24 cellular contexts compared by ENCODE assay signal in genomic region chr16:17510532-17510931, GRCh38.
"Had no signal": no experiment of that assay in that cellular context is flagged by ENCODE, and none has a peak within 500 bp of the region (broad histone marks: within the 10 kb centered on the region; RNA-seq: fewer than 3 reads in every experiment).

No MANE protein-coding gene starts in this region.

- H3K36me3 Mint-ChIP-seq: activated CD8-positive, alpha-beta memory T cell treated with anti-CD3 and anti-CD28 coated beads, Interleukin-2, amount 10 ng/mL, durations not matched to agents 7 days and 5 days; brain had no signal

- DNase-seq: activated CD4-positive, alpha-beta T cell treated with anti-CD3 and anti-CD28 coated beads, Interleukin-2, amount 10 ng/mL, durations not matched to agents 24 days and 14 days; activated CD8-positive, alpha-beta memory T cell treated with anti-CD3 and anti-CD28 coated beads, Interleukin-2, amount 10 ng/mL, durations not matched to agents 7 days and 5 days; activated CD8-positive, alpha-beta T cell treated with anti-CD3 and anti-CD28 coated beads for 36 hours; activated gamma-delta T cell; activated naive CD4-positive, alpha-beta T cell treated with anti-CD3 and anti-CD28 coated beads, Interleukin-2, amount 50 U/mL, for 16 hours; activated naive CD8-positive, alpha-beta T cell treated with anti-CD3 and anti-CD28 coated beads, Interleukin-2, amount 50 U/mL, for 24 hours; activated T-cell treated with anti-CD3 and anti-CD28 coated beads for 4 hours; effector CD4-positive, alpha-beta T cell; head of caudate nucleus; kidney; lower lobe of right lung; mesendoderm; mucosa of descending colon; nephron progenitor cell; pancreas; psoas muscle; stimulated activated CD4-positive, alpha-beta T cell treated with anti-CD3 and anti-CD28 coated beads, Interleukin-4, amount 100 ng/mL, for 24 hours; stimulated activated naive CD4-positive, alpha-beta T cell treated with Interleukin-2 at 50 U/mL for 16 hours had no signal

- H3K4me3 Mint-ChIP-seq: activated CD4-positive, alpha-beta T cell treated with anti-CD3 and anti-CD28 coated beads, Interleukin-2, amount 10 ng/mL, durations not matched to agents 24 days and 14 days; activated CD8-positive, alpha-beta memory T cell treated with anti-CD3 and anti-CD28 coated beads, Interleukin-2, amount 10 ng/mL, durations not matched to agents 7 days and 5 days; activated CD8-positive, alpha-beta T cell treated with anti-CD3 and anti-CD28 coated beads for 36 hours; activated naive CD8-positive, alpha-beta T cell treated with anti-CD3 and anti-CD28 coated beads, Interleukin-2, amount 50 U/mL, for 24 hours; brain; dendritic cell treated with granulocyte-macrophage colony-stimulating factor and Interleukin-4, amounts not matched to agents 40 ng/mL and 50 ng/mL, for 4 days; nephron progenitor cell had no signal

- H3K27me3 ChIP-seq: gastroesophageal sphincter, pancreas, right atrium auricular region had no signal

- H3K4me3 ChIP-seq: gastroesophageal sphincter, lower lobe of right lung, mucosa of descending colon, pancreas, psoas muscle, right atrium auricular region had no signal

- ATAC-seq: activated CD4-positive, CD25-positive, alpha-beta regulatory T cell treated with anti-CD3 and anti-CD28 coated beads, Interleukin-2, amount 50 U/mL, for 24 hours; activated CD8-positive, alpha-beta memory T cell treated with anti-CD3 and anti-CD28 coated beads, Interleukin-2, amount 10 ng/mL, durations not matched to agents 7 days and 5 days; activated CD8-positive, alpha-beta T cell treated with anti-CD3 and anti-CD28 coated beads for 36 hours; activated naive CD8-positive, alpha-beta T cell treated with anti-CD3 and anti-CD28 coated beads, Interleukin-2, amount 50 U/mL, for 24 hours had no signal

- H3K9me3 ChIP-seq: lower lobe of right lung, mucosa of descending colon, pancreas, psoas muscle had no signal

- FAIRE-seq: kidney, pancreas had no signal

- H3K27ac ChIP-seq: gastroesophageal sphincter, lower lobe of right lung, pancreas, psoas muscle, right atrium auricular region, VCaP had no signal

- H3K27ac Mint-ChIP-seq: activated CD4-positive, alpha-beta T cell treated with anti-CD3 and anti-CD28 coated beads, Interleukin-2, amount 10 ng/mL, durations not matched to agents 24 days and 14 days; activated CD8-positive, alpha-beta memory T cell treated with anti-CD3 and anti-CD28 coated beads, Interleukin-2, amount 10 ng/mL, durations not matched to agents 7 days and 5 days; activated CD8-positive, alpha-beta T cell treated with anti-CD3 and anti-CD28 coated beads for 36 hours; activated naive CD8-positive, alpha-beta T cell treated with anti-CD3 and anti-CD28 coated beads, Interleukin-2, amount 50 U/mL, for 24 hours; brain; dendritic cell treated with granulocyte-macrophage colony-stimulating factor and Interleukin-4, amounts not matched to agents 40 ng/mL and 50 ng/mL, for 4 days; nephron progenitor cell had no signal

- H3K36me3 ChIP-seq: gastroesophageal sphincter, lower lobe of right lung, pancreas, right atrium auricular region had no signal

- H3K4me1 Mint-ChIP-seq: activated CD4-positive, alpha-beta T cell treated with anti-CD3 and anti-CD28 coated beads, Interleukin-2, amount 10 ng/mL, durations not matched to agents 24 days and 14 days; activated CD8-positive, alpha-beta memory T cell treated with anti-CD3 and anti-CD28 coated beads, Interleukin-2, amount 10 ng/mL, durations not matched to agents 7 days and 5 days; activated naive CD8-positive, alpha-beta T cell treated with anti-CD3 and anti-CD28 coated beads, Interleukin-2, amount 50 U/mL, for 24 hours; brain; nephron progenitor cell had no signal

- H3K4me1 ChIP-seq: pancreas, right atrium auricular region had no signal
